10 cellular contexts compared by ENCODE assay signal in the genomic region with DNA sequence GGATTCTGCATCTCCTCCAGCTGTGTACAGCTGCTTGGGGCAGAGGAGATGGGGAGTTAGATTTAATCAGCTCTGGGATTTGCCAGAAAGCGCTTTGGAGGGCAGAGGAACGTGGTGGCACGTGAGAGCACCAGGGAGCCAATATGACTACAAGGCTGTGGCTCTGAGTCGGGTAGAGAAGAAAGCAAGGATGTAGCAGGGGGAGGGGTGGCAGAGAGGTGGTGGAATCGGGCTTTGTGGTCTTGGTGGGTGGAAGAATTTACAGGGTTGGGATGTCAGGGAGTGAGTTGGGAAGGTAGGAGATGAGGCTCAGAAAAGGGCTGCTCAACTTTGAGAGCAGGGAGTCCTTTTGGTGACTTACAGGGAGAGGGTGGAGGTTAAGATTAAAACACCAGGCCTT.
DNase-seq lines count a peak whose midpoint lies in the region; ATAC-seq and TF ChIP-seq lines count a peak whose summit lies in the region.
"Had no signal": no experiment of that assay in that cellular context is flagged by ENCODE, and none has a peak within 500 bp of the region (broad histone marks: within the 10 kb centered on the region; RNA-seq: fewer than 3 reads in every experiment).

No MANE protein-coding gene starts in this region.

- no peak for TF ChIP-seq CTCF in psoas muscle (IDR thresholded peaks at IDR 0.05)

- no peaks in the 10 kb centered on the region for H3K9me3 ChIP-seq in CD4-positive, alpha-beta memory T cell (ENCODE audit: control insufficient read depth in 1 of 2, low read length in 2 of 2)
- H3K9me3 ChIP-seq in psoas muscle = no peaks in the 10 kb centered on the region

- H3K27ac ChIP-seq in CD4-positive, alpha-beta memory T cell (ENCODE audit: low read depth, low read length) = no peak overlapping the region
- peak overlapping the region; percentile 59 for H3K27ac ChIP-seq in psoas muscle
- H3K27ac ChIP-seq: KMS-11 had no signal

- peaks cover 5 to 8% of the 10 kb centered on the region in 2 donors for H3K36me3 Mint-ChIP-seq in CD4-positive, alpha-beta memory T cell
- no peaks in the 10 kb centered on the region for H3K36me3 Mint-ChIP-seq in effector memory CD8-positive, alpha-beta T cell (ENCODE audit: insufficient read depth)

- CTCF ChIA-PET in CD4-positive, alpha-beta memory T cell (lab: Charles Lee; ENCODE audit: partially characterized antibody) = interaction anchor here (1.2 kb wide), 1 partner anchor 12 kb away, joined by 3 read pairs; no protein-coding TSS in a partner anchor

- H3K9me3 Mint-ChIP-seq in CD4-positive, alpha-beta memory T cell = peaks cover 0 to 12% (median 5%) of the 10 kb centered on the region in 8 donors
- H3K9me3 Mint-ChIP-seq in effector memory CD8-positive, alpha-beta T cell = peaks cover 3 to 4% of the 10 kb centered on the region in 2 donors

- H3K4me3 ChIP-seq in CD4-positive, alpha-beta memory T cell (ENCODE audit: low read length in 2 of 2) = no peak overlapping the region
- no peak overlapping the region for H3K4me3 ChIP-seq in psoas muscle

- H3K36me3 ChIP-seq in CD4-positive, alpha-beta memory T cell (ENCODE audit: insufficient read depth, low read length) = no peaks in the 10 kb centered on the region
- H3K36me3 ChIP-seq in psoas muscle (ENCODE audit: insufficient read depth in 1 of 2, low read depth in 1 of 2) = no peaks in the 10 kb centered on the region

- 62 to 75% (median 66%) methylated on average over 5 of the region's 5 CpGs for WGBS in psoas muscle, 3 donors

- ATAC-seq in effector memory CD8-positive, alpha-beta T cell (replicated peaks) = no peak
- ATAC-seq in psoas muscle (no peak), HG03108 (IDR thresholded peaks at IDR 0.05; ENCODE audit: unreplicated experiment) (no peak)

- peak overlapping the region; percentile 73 to 98 (median 87) for H3K27ac Mint-ChIP-seq in CD4-positive, alpha-beta memory T cell
- peak overlapping the region in 1 of 2 donors; percentile 42 for H3K27ac Mint-ChIP-seq in effector memory CD8-positive, alpha-beta T cell

- H3K4me1 Mint-ChIP-seq in CD4-positive, alpha-beta memory T cell = peaks cover 65 to 97% (median 74%) of the 10 kb centered on the region in 4 donors
- H3K4me1 Mint-ChIP-seq in effector memory CD8-positive, alpha-beta T cell (ENCODE audit: low read depth in 2 of 2) = peaks cover 46 to 75% of the 10 kb centered on the region in 2 donors

- intact Hi-C loops in CD4-positive, alpha-beta memory T cell (cut with micrococcal nuclease) = loop anchor here (10.0 kb wide), 2 partner anchors 55 to 325 kb away; a partner anchor contains a TSS
- intact Hi-C loops in psoas muscle (cut with DNase I) = loop anchor here in 1 of 2 donors (5.0 kb wide), 1 partner anchor 33 kb away; no protein-coding TSS in a partner anchor

- H3K27me3 ChIP-seq in CD4-positive, alpha-beta memory T cell (ENCODE audit: insufficient read depth, low read length) = no peaks in the 10 kb centered on the region
- H3K27me3 ChIP-seq in psoas muscle (ENCODE audit: insufficient read depth in 3 of 3, low read length in 2 of 3) = no peaks in the 10 kb centered on the region

- H3K4me1 ChIP-seq in CD4-positive, alpha-beta memory T cell (ENCODE audit: insufficient read depth, low read length) = peaks cover 89% of the 10 kb centered on the region
- peaks cover 83% of the 10 kb centered on the region for H3K4me1 ChIP-seq in psoas muscle

- peak overlapping the region in 7 of 8 donors; percentile 43 to 94 (median 57) for H3K4me3 Mint-ChIP-seq in CD4-positive, alpha-beta memory T cell
- peak overlapping the region; percentile 17 to 20 for H3K4me3 Mint-ChIP-seq in effector memory CD8-positive, alpha-beta T cell

- DNase-seq in CD4-positive, alpha-beta memory T cell = no peak
- DNase-seq in OCI-M1 (lab: John Stamatoyannopoulos, UW) (peak; percentile 39), psoas muscle (no peak), NCI-H2196 (lab: John Stamatoyannopoulos, UW; ENCODE audit: unreplicated experiment) (no peak), GOT3 (lab: John Stamatoyannopoulos, UW) (no peak), NCI-H748 (lab: John Stamatoyannopoulos, UW; ENCODE audit: unreplicated experiment) (no peak)
- no peak for DNase-seq in effector memory CD8-positive, alpha-beta T cell
- DNase-seq: DMS53 had no signal

- no peaks in the 10 kb centered on the region for H3K27me3 Mint-ChIP-seq in CD4-positive, alpha-beta memory T cell
- H3K27me3 Mint-ChIP-seq in effector memory CD8-positive, alpha-beta T cell = no peaks in the 10 kb centered on the region

- POLR2A ChIA-PET in CD4-positive, alpha-beta memory T cell (lab: Charles Lee; ENCODE audit: partially characterized antibody) = interaction anchor here (0.8 kb wide), 1 partner anchor 29 kb away, joined by 4 read pairs; no protein-coding TSS in a partner anchor
